1 cellular context compared by ENCODE assay signal in the genomic region with DNA sequence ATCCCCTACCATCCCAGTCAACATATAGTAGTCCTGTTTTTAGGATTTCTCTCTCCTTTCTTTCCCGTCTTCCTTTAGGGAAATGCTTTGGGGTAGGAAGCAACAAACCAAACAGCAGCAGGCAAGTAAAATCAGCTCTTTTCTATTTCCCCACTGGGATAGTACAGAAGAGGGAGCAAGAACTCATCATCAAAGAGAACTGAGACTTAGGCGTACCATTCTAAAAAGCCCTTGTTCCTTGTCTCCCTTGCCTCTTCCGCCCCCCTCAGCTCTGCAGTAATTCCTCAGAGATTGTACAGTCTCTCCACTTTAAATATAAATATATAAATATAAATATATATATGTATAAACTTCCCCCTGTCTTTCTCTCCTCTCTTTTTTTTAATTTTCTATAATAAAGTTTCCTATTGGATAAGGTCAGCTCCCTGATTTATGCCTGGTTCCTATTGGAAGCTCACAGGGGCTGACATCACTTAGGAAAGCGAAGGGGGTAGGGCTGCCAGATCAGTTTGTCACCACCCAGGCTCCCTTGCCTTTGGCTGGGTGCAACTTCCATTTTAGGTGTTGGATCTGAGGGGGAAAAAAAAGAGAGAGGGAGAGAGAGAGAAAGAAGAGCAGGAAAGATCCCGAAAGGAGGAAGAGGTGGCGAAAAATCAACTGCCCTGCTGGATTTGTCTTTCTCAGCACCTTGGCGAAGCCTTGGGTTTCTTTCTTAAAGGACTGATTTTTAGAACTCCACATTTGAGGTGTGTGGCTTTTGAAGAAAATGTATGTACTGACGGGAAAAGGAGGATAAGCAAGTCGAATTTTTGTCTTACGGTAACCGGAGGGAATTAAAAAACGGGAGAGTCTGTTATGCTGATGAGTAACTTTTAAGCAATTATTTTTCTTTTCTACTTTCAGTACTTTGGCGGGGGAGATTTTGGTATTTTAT.
TF ChIP-seq lines count a peak whose summit lies in the region.

Gene CTNND1, plus strand, starts transcription at position 502 of the 934 bp plus-strand sequence. CDS start 29,677 bp downstream, outside the sequence.

TF ChIP-seq in K562, 482 proteins besides CTCF, POLR2A, EP300 and RAD21 (continued from another document and continues in another):
- no peak for TF ChIP-seq STAT6 (CRISPR knock-in tag; IDR thresholded peaks at IDR 0.05)
- TF ChIP-seq, protein P1, sequence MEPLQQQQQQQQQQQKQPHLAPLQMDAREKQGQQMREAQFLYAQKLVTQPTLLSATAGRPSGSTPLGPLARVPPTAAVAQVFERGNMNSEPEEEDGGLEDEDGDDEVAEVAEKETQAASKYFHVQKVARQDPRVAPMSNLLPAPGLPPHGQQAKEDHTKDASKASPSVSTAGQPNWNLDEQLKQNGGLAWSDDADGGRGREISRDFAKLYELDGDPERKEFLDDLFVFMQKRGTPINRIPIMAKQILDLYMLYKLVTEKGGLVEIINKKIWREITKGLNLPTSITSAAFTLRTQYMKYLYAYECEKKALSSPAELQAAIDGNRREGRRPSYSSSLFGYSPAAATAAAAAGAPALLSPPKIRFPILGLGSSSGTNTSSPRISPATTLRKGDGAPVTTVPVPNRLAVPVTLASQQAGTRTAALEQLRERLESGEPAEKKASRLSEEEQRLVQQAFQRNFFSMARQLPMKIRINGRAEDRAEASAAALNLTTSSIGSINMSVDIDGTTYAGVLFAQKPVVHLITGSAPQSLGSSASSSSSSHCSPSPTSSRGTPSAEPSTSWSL (CRISPR knock-in tag; IDR thresholded peaks at IDR 0.05; ENCODE audit: borderline replicate concordance) = no peak
- TF ChIP-seq THAP7 (CRISPR knock-in tag; IDR thresholded peaks at IDR 0.05) = no peak
- TF ChIP-seq, protein P2, sequence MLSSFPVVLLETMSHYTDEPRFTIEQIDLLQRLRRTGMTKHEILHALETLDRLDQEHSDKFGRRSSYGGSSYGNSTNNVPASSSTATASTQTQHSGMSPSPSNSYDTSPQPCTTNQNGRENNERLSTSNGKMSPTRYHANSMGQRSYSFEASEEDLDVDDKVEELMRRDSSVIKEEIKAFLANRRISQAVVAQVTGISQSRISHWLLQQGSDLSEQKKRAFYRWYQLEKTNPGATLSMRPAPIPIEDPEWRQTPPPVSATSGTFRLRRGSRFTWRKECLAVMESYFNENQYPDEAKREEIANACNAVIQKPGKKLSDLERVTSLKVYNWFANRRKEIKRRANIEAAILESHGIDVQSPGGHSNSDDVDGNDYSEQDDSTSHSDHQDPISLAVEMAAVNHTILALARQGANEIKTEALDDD (IDR thresholded peaks at IDR 0.05) = no peak
- TF ChIP-seq TRIM25 (IDR thresholded peaks at IDR 0.05; ENCODE audit: borderline replicate concordance) = no peak
- no peak for TF ChIP-seq CREB3 (tag; conservative IDR thresholded peaks at IDR 0.05; ENCODE audit: low read depth)
- 0 out of 2 replicates have a peak, but pooled peaks have one; percentile 36 for TF ChIP-seq CHAMP1 (IDR thresholded peaks at IDR 0.05)
- TF ChIP-seq ZFP30 (CRISPR knock-in tag; IDR thresholded peaks at IDR 0.05; ENCODE audit: borderline replicate concordance) = no peak
- TF ChIP-seq MNT (conservative IDR thresholded peaks at IDR 0.05) = peak in 1 of 2 experiments; percentile 41; a peak in 2 of 4 replicates
- no peak for TF ChIP-seq ZBTB8A (IDR thresholded peaks at IDR 0.05; ENCODE audit: partially characterized antibody)
- no peak for TF ChIP-seq FOXJ3 (CRISPR knock-in tag; IDR thresholded peaks at IDR 0.05)
- no peak for TF ChIP-seq ZNF347 (CRISPR knock-in tag; IDR thresholded peaks at IDR 0.05; ENCODE audit: low read depth)
- peak; percentile 49 for TF ChIP-seq HCFC1 (IDR thresholded peaks at IDR 0.05; ENCODE audit: low read depth, low read length)
- TF ChIP-seq, protein P3, sequence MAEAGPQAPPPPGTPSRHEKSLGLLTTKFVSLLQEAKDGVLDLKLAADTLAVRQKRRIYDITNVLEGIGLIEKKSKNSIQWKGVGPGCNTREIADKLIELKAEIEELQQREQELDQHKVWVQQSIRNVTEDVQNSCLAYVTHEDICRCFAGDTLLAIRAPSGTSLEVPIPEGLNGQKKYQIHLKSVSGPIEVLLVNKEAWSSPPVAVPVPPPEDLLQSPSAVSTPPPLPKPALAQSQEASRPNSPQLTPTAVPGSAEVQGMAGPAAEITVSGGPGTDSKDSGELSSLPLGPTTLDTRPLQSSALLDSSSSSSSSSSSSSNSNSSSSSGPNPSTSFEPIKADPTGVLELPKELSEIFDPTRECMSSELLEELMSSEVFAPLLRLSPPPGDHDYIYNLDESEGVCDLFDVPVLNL (CRISPR knock-in tag; IDR thresholded peaks at IDR 0.05; ENCODE audit: low read depth) = no peak
- no peak for TF ChIP-seq GTF2A2 (tag; IDR thresholded peaks at IDR 0.05)
- TF ChIP-seq, protein P4, sequence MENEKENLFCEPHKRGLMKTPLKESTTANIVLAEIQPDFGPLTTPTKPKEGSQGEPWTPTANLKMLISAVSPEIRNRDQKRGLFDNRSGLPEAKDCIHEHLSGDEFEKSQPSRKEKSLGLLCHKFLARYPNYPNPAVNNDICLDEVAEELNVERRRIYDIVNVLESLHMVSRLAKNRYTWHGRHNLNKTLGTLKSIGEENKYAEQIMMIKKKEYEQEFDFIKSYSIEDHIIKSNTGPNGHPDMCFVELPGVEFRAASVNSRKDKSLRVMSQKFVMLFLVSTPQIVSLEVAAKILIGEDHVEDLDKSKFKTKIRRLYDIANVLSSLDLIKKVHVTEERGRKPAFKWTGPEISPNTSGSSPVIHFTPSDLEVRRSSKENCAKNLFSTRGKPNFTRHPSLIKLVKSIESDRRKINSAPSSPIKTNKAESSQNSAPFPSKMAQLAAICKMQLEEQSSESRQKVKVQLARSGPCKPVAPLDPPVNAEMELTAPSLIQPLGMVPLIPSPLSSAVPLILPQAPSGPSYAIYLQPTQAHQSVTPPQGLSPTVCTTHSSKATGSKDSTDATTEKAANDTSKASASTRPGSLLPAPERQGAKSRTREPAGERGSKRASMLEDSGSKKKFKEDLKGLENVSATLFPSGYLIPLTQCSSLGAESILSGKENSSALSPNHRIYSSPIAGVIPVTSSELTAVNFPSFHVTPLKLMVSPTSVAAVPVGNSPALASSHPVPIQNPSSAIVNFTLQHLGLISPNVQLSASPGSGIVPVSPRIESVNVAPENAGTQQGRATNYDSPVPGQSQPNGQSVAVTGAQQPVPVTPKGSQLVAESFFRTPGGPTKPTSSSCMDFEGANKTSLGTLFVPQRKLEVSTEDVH (IDR thresholded peaks at IDR 0.05; ENCODE audit: low read depth, partially characterized antibody) = no peak
- TF ChIP-seq HDAC8 (tag; IDR thresholded peaks at IDR 0.05) = no peak
- TF ChIP-seq ZNF175 (CRISPR knock-in tag; IDR thresholded peaks at IDR 0.05; ENCODE audit: low read depth) = peak; percentile 62; the same call in 1 of the 2 replicates
- TF ChIP-seq ZNF436 (CRISPR knock-in tag; IDR thresholded peaks at IDR 0.05) = no peak
- TF ChIP-seq WHSC1 (IDR thresholded peaks at IDR 0.05; ENCODE audit: low read length) = no peak
- TF ChIP-seq CC2D1A (IDR thresholded peaks at IDR 0.05) = peak; percentile 60; the same call in 1 of the 2 replicates
- no peak for TF ChIP-seq SMARCB1 (IDR thresholded peaks at IDR 0.05; ENCODE audit: insufficient read length, low read depth)
- TF ChIP-seq, protein P5, sequence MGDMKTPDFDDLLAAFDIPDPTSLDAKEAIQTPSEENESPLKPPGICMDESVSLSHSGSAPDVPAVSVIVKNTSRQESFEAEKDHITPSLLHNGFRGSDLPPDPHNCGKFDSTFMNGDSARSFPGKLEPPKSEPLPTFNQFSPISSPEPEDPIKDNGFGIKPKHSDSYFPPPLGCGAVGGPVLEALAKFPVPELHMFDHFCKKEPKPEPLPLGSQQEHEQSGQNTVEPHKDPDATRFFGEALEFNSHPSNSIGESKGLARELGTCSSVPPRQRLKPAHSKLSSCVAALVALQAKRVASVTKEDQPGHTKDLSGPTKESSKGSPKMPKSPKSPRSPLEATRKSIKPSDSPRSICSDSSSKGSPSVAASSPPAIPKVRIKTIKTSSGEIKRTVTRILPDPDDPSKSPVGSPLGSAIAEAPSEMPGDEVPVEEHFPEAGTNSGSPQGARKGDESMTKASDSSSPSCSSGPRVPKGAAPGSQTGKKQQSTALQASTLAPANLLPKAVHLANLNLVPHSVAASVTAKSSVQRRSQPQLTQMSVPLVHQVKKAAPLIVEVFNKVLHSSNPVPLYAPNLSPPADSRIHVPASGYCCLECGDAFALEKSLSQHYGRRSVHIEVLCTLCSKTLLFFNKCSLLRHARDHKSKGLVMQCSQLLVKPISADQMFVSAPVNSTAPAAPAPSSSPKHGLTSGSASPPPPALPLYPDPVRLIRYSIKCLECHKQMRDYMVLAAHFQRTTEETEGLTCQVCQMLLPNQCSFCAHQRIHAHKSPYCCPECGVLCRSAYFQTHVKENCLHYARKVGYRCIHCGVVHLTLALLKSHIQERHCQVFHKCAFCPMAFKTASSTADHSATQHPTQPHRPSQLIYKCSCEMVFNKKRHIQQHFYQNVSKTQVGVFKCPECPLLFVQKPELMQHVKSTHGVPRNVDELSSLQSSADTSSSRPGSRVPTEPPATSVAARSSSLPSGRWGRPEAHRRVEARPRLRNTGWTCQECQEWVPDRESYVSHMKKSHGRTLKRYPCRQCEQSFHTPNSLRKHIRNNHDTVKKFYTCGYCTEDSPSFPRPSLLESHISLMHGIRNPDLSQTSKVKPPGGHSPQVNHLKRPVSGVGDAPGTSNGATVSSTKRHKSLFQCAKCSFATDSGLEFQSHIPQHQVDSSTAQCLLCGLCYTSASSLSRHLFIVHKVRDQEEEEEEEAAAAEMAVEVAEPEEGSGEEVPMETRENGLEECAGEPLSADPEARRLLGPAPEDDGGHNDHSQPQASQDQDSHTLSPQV (IDR thresholded peaks at IDR 0.05) = no peak
